Comparison of ENCODE assay signal across 6 cellular contexts in genomic region chrX:107601326-107601725, GRCh38.
"Had no signal": no experiment of that assay in that cellular context is flagged by ENCODE, and none has a peak within 500 bp of the region (broad histone marks: within the 10 kb centered on the region; RNA-seq: fewer than 3 reads in every experiment).

No MANE protein-coding gene starts in this region.

- H3K4me2 ChIP-seq: GM23338 had no signal

- ATAC-seq: GM23338, K562 had no signal

- H2AFZ ChIP-seq: GM23338 had no signal

- DNase-seq: H9, HCEC 1CT, IMR-90 had no signal

- H3K4me3 ChIP-seq: GM23338, K562 had no signal

- H3K27ac ChIP-seq: HL-60 had no signal
